35 cellular contexts compared by ENCODE assay signal in genomic region chrX:32024072-32024471, GRCh38.
"Had no signal": no experiment of that assay in that cellular context is flagged by ENCODE, and none has a peak within 500 bp of the region (broad histone marks: within the 10 kb centered on the region; RNA-seq: fewer than 3 reads in every experiment).

No MANE protein-coding gene starts in this region.

- H3K36me3 ChIP-seq: MG63 had no signal

- DNase-seq: Karpas-422, Kasumi-1, MG63, MM.1S, MV-4-11, NCI-H1048, NCI-H1092, NCI-H1092 treated with DMSO at 0.1 percent for 48 hours, NCI-H1105, NCI-H1105 treated with DMSO at 0.1 percent for 48 hours, NCI-H1417, NCI-H1417 treated with DMSO at 0.1 percent for 48 hours, NCI-H1436, NCI-H1436 treated with DMSO at 0.1 percent for 48 hours, NCI-H146, NCI-H1694, NCI-H1694 treated with DMSO at 0.1 percent for 48 hours, NCI-H187, NCI-H187 treated with DMSO at 0.1 percent for 48 hours, NCI-H1930, NCI-H2029, NCI-H2029 treated with DMSO at 0.1 percent for 48 hours, NCI-H2081, NCI-H2081 treated with DMSO at 0.1 percent for 48 hours, NCI-H2107, NCI-H2171, NCI-H2171 treated with DMSO at 0.1 percent for 48 hours, NCI-H2227 treated with DMSO at 0.1 percent for 48 hours, NCI-H226, NCI-H345, NCI-H446, NCI-H446 treated with DMSO at 0.1 percent for 48 hours, NCI-H510A, NCI-H510A treated with DMSO at 0.1 percent for 48 hours, NCI-H524 had no signal

- H3K27me3 ChIP-seq: MG63 had no signal

- H3K4me3 ChIP-seq: MG63 had no signal

- H3K9me3 ChIP-seq: MG63 had no signal
